In the genomic region with DNA sequence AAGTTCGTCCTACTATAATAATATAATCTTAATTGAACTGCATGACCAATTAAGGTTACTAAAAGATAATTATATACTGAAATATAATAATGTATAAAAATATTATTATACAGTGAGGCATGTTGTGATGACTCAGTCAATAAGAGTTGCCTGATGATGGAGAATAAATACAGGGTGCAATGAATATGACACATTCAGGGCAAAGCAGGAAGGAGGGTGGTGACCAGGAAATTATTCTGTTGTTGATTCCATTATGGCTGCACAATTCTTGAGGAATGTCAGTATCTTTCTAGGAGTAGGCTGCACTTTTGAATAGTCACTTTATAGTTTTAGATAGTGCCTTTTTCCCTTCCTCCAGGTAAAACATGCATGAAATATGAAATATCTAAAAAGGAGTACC, we compare ENCODE assay signal across 14 cellular contexts.
"Had no signal": no experiment of that assay in that cellular context is flagged by ENCODE, and none has a peak within 500 bp of the region (broad histone marks: within the 10 kb centered on the region; RNA-seq: fewer than 3 reads in every experiment).

No MANE protein-coding gene starts in this region.

- DNase-seq: activated CD4-positive, alpha-beta memory T cell treated with anti-CD3 and anti-CD28 coated beads, Interleukin-2, amount 10 ng/mL, durations not matched to agents 7 days and 5 days; activated CD4-positive, alpha-beta T cell treated with anti-CD3 and anti-CD28 coated beads for 36 hours; activated T-cell treated with anti-CD3 and anti-CD28 coated beads, Interleukin-2, amount 50 U/mL, for 72 hours; central memory CD4-positive, alpha-beta T cell; cortex of kidney; effector memory CD8-positive, alpha-beta T cell; head of caudate nucleus; mucosa of descending colon; naive thymus-derived CD8-positive, alpha-beta T cell; right cardiac atrium; trophoblast cell had no signal

- H3K27me3 ChIP-seq: neutrophil had no signal

- H3K4me3 ChIP-seq: mucosa of descending colon, smooth muscle cell had no signal

- H3K9me3 ChIP-seq: mucosa of descending colon, neutrophil had no signal

- H3K27ac ChIP-seq: neutrophil, VCaP had no signal

- H3K36me3 ChIP-seq: neutrophil had no signal
